Comparison of ENCODE assay signal across 16 cellular contexts in the genomic region with DNA sequence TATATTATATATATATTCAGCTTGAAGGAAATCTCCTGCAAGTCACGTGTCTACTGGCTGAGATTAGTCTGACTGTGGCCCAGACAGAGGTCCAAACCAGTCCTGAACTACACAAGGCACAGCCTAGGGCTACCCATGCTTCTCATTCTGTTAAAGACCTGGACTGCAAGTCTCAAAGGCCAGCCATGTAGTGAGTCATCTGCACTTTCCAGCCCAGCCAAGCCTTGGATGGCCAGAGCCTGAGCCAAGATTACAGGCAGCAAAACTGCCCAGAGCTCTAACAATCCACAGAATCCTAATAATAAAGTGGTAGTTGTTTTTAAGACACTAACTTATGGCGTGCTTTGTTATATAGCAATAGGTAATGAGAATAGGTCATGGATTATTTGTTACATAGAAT.
A peak's percentile ranks its signal among the peaks of the same experiment; 100 is the strongest.
DNase-seq lines count a peak whose midpoint lies in the region; TF ChIP-seq lines count a peak whose summit lies in the region.
"Had no signal": no experiment of that assay in that cellular context is flagged by ENCODE, and none has a peak within 500 bp of the region (broad histone marks: within the 10 kb centered on the region; RNA-seq: fewer than 3 reads in every experiment).

No MANE protein-coding gene starts in this region.

- H3K36me3 Mint-ChIP-seq in neural crest cell (ENCODE audit: low read depth): no peaks in the 10 kb centered on the region
- H3K36me3 Mint-ChIP-seq in activated naive CD4-positive, alpha-beta T cell treated with anti-CD3 and anti-CD28 coated beads for 36 hours (ENCODE audit: low read depth): no peaks in the 10 kb centered on the region
- H3K36me3 Mint-ChIP-seq: naive thymus-derived CD8-positive, alpha-beta T cell had no signal

- TF ChIP-seq CTCF in foreskin fibroblast (IDR thresholded peaks at IDR 0.05; ENCODE audit: low read depth, low read length) (no peak), neural crest cell (conservative IDR thresholded peaks at IDR 0.05) (no peak)

- peaks cover 33% of the 10 kb centered on the region for H3K4me1 Mint-ChIP-seq in neural crest cell
- no peaks in the 10 kb centered on the region for H3K4me1 Mint-ChIP-seq in activated naive CD4-positive, alpha-beta T cell treated with anti-CD3 and anti-CD28 coated beads for 36 hours (ENCODE audit: low read depth)
- H3K4me1 Mint-ChIP-seq: GM23338; naive thymus-derived CD8-positive, alpha-beta T cell had no signal

- no peaks in the 10 kb centered on the region for H3K27me3 Mint-ChIP-seq in neural crest cell (ENCODE audit: low read depth)
- H3K27me3 Mint-ChIP-seq in activated naive CD4-positive, alpha-beta T cell treated with anti-CD3 and anti-CD28 coated beads for 36 hours (ENCODE audit: low read depth): no peaks in the 10 kb centered on the region

- no peaks in the 10 kb centered on the region for H3K9me3 Mint-ChIP-seq in neural crest cell
- H3K9me3 Mint-ChIP-seq in activated naive CD4-positive, alpha-beta T cell treated with anti-CD3 and anti-CD28 coated beads for 36 hours: no peaks in the 10 kb centered on the region
- H3K9me3 Mint-ChIP-seq: GM23338; naive thymus-derived CD8-positive, alpha-beta T cell had no signal

- H3K4me3 Mint-ChIP-seq in neural crest cell: no peak overlapping the region
- no peak overlapping the region for H3K4me3 Mint-ChIP-seq in activated naive CD4-positive, alpha-beta T cell treated with anti-CD3 and anti-CD28 coated beads for 36 hours
- H3K4me3 Mint-ChIP-seq: GM23338; naive thymus-derived CD8-positive, alpha-beta T cell had no signal

- CTCF ChIA-PET in activated naive CD4-positive, alpha-beta T cell treated with anti-CD3 and anti-CD28 coated beads for 36 hours (lab: Charles Lee): no interaction called here

- intact Hi-C loops in activated naive CD4-positive, alpha-beta T cell treated with anti-CD3 and anti-CD28 coated beads for 36 hours (cut with micrococcal nuclease): loop anchor here (5.0 kb wide), 1 partner anchor 1343 kb away; no protein-coding TSS in a partner anchor

- H3K27ac Mint-ChIP-seq in neural crest cell (ENCODE audit: unreplicated experiment): peak overlapping the region; percentile 27
- H3K27ac Mint-ChIP-seq in activated naive CD4-positive, alpha-beta T cell treated with anti-CD3 and anti-CD28 coated beads for 36 hours: no peak overlapping the region
- H3K27ac Mint-ChIP-seq: GM23338; naive thymus-derived CD8-positive, alpha-beta T cell had no signal

- DNase-seq in AG08396 (ENCODE audit: low spot score) (peak; percentile 71), RPMI7951 (ENCODE audit: low read depth) (peak; percentile 96), foreskin fibroblast (peak; percentile 71 to 87), neural crest cell (ENCODE audit: low read depth, low spot score) (no peak), DMS153 treated with DMSO at 0.1 percent for 48 hours (lab: John Stamatoyannopoulos, UW; ENCODE audit: unreplicated experiment) (no peak)
- DNase-seq in stimulated activated CD4-positive, alpha-beta T cell treated with anti-CD3 and anti-CD28 coated beads, Interleukin-12 subunit alpha, Interleukin-12 subunit beta, amount 100 ng/mL, for 4 hours: no peak
- no peak for DNase-seq in activated CD4-positive, CD25-positive, alpha-beta regulatory T cell (lab: John Stamatoyannopoulos, UW)
- DNase-seq in activated naive CD4-positive, alpha-beta T cell treated with anti-CD3 and anti-CD28 coated beads for 36 hours: no peak
- DNase-seq: activated T-cell treated with anti-CD3 and anti-CD28 coated beads, Interleukin-2, amount 50 U/mL, for 48 hours; cerebellar nuclear complex; hippocampal formation; KBM-7; naive thymus-derived CD8-positive, alpha-beta T cell; NCI-H2171; stimulated activated naive CD4-positive, alpha-beta T cell had no signal

- no peak overlapping the region for H3K4me3 ChIP-seq in foreskin fibroblast (ENCODE audit: low read depth in 1 of 2, low read length in 2 of 2)
- H3K4me3 ChIP-seq: GM23338 had no signal

Comparison
In these comparisons a context has a peak if more than half of its experiments do, and no peak if none do; other contexts are left out.
1. DNase-seq: peak in AG08396 (single experiment), RPMI7951 (single experiment) and foreskin fibroblast (2 of 2); none in neural crest cell (single experiment), stimulated activated CD4-positive, alpha-beta T cell treated with anti-CD3 and anti-CD28 coated beads, Interleukin-12 subunit alpha, Interleukin-12 subunit beta, amount 100 ng/mL, for 4 hours (single experiment), activated CD4-positive, CD25-positive, alpha-beta regulatory T cell (0 of 4), DMS153 treated with DMSO at 0.1 percent for 48 hours (single experiment) and activated naive CD4-positive, alpha-beta T cell treated with anti-CD3 and anti-CD28 coated beads for 36 hours (single experiment).